Comparison of ENCODE assay signal across 1 cellular context in the genomic region with DNA sequence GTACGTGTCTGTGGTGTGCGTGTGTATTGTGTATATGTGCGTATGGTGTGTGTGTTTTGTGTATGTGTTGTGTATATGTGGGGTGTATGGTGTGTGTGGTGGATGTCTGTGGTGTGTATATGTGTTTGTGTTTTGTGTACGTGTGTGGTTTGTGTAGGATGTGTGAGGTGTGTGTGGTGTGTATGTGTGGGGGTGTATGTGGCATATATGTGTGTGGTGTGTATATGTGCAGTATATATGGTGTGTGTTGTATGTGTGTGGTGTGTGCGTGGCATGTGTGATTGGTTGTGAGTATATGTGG.
TF ChIP-seq lines count a peak whose summit lies in the region.

No MANE protein-coding gene starts in this region.

TF ChIP-seq in HepG2, 621 proteins besides CTCF, POLR2A, EP300 and RAD21 (continued from another document):
- TF ChIP-seq DNMT3B (CRISPR knock-in tag; conservative IDR thresholded peaks at IDR 0.05) (no peak), EED (CRISPR knock-in tag; IDR thresholded peaks at IDR 0.05) (no peak), ZBTB3 (CRISPR knock-in tag; IDR thresholded peaks at IDR 0.05; ENCODE audit: borderline replicate concordance, low read depth) (no peak), NFIC (IDR thresholded peaks at IDR 0.05; ENCODE audit: low read length) (no peak), AKAP8 (CRISPR knock-in tag; IDR thresholded peaks at IDR 0.05) (no peak), ZNF768 (CRISPR knock-in tag; IDR thresholded peaks at IDR 0.05) (no peak), MEF2D (CRISPR knock-in tag; IDR thresholded peaks at IDR 0.05) (no peak), KDM1A (CRISPR knock-in tag; IDR thresholded peaks at IDR 0.05) (no peak), TOE1 (CRISPR knock-in tag; IDR thresholded peaks at IDR 0.05) (no peak), RAD51 (IDR thresholded peaks at IDR 0.05; ENCODE audit: borderline replicate concordance) (0 out of 2 replicates have a peak, but pooled peaks have one; percentile 20), ATM (IDR thresholded peaks at IDR 0.05; ENCODE audit: borderline replicate concordance) (peak; percentile 53; the same call in 1 of the 2 replicates), KDM6A (CRISPR knock-in tag; IDR thresholded peaks at IDR 0.05; ENCODE audit: low read depth) (no peak), SP1 (IDR thresholded peaks at IDR 0.05) (peak; percentile 48; the same call in 1 of the 2 replicates), SP1 (CRISPR knock-in tag; IDR thresholded peaks at IDR 0.05) (no peak), ZBTB42 (CRISPR knock-in tag; IDR thresholded peaks at IDR 0.05) (no peak), NONO (IDR thresholded peaks at IDR 0.05) (peak; percentile 57; the same call in 1 of the 2 replicates), NONO (CRISPR knock-in tag; conservative IDR thresholded peaks at IDR 0.05) (no peak), RFXAP (CRISPR knock-in tag; IDR thresholded peaks at IDR 0.05; ENCODE audit: borderline replicate concordance) (no peak), ZNF430 (CRISPR knock-in tag; IDR thresholded peaks at IDR 0.05) (no peak)
- TF ChIP-seq, protein P1, sequence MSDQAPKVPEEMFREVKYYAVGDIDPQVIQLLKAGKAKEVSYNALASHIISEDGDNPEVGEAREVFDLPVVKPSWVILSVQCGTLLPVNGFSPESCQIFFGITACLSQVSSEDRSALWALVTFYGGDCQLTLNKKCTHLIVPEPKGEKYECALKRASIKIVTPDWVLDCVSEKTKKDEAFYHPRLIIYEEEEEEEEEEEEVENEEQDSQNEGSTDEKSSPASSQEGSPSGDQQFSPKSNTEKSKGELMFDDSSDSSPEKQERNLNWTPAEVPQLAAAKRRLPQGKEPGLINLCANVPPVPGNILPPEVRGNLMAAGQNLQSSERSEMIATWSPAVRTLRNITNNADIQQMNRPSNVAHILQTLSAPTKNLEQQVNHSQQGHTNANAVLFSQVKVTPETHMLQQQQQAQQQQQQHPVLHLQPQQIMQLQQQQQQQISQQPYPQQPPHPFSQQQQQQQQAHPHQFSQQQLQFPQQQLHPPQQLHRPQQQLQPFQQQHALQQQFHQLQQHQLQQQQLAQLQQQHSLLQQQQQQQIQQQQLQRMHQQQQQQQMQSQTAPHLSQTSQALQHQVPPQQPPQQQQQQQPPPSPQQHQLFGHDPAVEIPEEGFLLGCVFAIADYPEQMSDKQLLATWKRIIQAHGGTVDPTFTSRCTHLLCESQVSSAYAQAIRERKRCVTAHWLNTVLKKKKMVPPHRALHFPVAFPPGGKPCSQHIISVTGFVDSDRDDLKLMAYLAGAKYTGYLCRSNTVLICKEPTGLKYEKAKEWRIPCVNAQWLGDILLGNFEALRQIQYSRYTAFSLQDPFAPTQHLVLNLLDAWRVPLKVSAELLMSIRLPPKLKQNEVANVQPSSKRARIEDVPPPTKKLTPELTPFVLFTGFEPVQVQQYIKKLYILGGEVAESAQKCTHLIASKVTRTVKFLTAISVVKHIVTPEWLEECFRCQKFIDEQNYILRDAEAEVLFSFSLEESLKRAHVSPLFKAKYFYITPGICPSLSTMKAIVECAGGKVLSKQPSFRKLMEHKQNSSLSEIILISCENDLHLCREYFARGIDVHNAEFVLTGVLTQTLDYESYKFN (CRISPR knock-in tag; conservative IDR thresholded peaks at IDR 0.05), result no peak
- TF ChIP-seq, protein P2, sequence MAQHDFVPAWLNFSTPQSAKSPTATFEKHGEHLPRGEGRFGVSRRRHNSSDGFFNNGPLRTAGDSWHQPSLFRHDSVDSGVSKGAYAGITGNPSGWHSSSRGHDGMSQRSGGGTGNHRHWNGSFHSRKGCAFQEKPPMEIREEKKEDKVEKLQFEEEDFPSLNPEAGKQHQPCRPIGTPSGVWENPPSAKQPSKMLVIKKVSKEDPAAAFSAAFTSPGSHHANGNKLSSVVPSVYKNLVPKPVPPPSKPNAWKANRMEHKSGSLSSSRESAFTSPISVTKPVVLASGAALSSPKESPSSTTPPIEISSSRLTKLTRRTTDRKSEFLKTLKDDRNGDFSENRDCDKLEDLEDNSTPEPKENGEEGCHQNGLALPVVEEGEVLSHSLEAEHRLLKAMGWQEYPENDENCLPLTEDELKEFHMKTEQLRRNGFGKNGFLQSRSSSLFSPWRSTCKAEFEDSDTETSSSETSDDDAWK (CRISPR knock-in tag; IDR thresholded peaks at IDR 0.05), result no peak
- TF ChIP-seq, protein P3, sequence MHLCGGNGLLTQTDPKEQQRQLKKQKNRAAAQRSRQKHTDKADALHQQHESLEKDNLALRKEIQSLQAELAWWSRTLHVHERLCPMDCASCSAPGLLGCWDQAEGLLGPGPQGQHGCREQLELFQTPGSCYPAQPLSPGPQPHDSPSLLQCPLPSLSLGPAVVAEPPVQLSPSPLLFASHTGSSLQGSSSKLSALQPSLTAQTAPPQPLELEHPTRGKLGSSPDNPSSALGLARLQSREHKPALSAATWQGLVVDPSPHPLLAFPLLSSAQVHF (CRISPR knock-in tag; IDR thresholded peaks at IDR 0.05), result no peak
